In genomic region chr7:102346983-102347382, GRCh38 we compare ENCODE assay signal across 4 cellular contexts. TPM values are rescaled to one million over a fixed set of nuclear protein-coding genes. Genes with fewer than 3 reads are reported as not detected.
"Had no signal": no experiment of that assay in that cellular context is flagged by ENCODE, and none has a peak within 500 bp of the region (broad histone marks: within the 10 kb centered on the region; RNA-seq: fewer than 3 reads in every experiment).

No MANE protein-coding gene starts in this region.

RNA-seq across cellular contexts. Expression of gene SPDYE6, which starts 9.3 kb away (rescaled TPM):
- total RNA-seq: LHCN-M2, M059J, MCF 10A, NCI-H460 had no signal
